1 cellular context compared by ENCODE assay signal in the genomic region with DNA sequence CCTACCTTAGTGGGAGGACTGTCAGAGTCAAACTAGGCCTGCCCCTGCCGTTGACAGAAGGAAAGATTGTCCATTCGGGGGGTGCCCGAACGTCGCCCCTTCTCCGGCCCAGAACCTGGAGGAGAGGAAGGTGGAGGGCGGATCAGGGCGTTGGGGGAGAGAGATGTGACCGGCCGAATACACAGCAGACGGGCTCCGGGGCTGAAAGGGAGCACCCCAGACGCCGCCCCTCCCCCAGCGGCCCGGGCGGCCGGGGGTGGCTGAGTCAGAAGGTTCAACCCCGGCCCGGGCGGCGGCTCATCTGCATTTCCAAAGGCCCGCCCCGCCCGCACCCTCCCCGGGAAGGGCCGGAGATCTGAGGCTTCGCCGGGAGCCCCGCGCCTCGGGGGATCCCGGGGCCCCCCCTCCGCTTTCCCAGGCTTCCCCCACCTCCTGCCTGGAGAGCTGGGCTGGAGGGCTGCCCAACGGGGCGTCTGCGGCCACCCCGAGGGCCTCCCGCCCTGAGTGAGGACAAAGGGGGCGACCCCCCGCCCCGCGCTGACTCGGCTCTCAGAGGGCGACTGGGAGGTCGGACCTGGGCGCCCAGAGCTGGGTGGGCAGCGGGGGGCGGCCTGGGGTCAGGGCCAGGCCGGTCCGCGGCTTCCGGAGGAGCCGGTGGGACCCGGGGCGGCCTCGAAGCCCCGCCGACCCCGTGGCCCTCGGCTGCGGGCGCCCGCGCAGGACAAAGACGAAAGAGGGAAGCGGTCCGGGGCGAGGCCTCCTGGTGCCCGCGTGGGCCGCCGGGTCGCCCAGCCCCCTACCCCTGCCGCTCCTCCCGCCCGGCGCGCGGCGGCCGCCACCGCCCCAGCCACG.
TF ChIP-seq lines count a peak whose summit lies in the region.

No MANE protein-coding gene starts in this region.

TF ChIP-seq in HepG2, 621 proteins besides CTCF, POLR2A, EP300 and RAD21 (continued from another document and continues in another):
- TF ChIP-seq TFDP1 (CRISPR knock-in tag; IDR thresholded peaks at IDR 0.05; ENCODE audit: borderline replicate concordance) = peak; percentile 18; the same call in 1 of the 2 replicates
- no peak for TF ChIP-seq ZNF543 (CRISPR knock-in tag; IDR thresholded peaks at IDR 0.05)
- TF ChIP-seq ZKSCAN5 (CRISPR knock-in tag; IDR thresholded peaks at IDR 0.05) = no peak
- TF ChIP-seq GABPB1 (CRISPR knock-in tag; IDR thresholded peaks at IDR 0.05) = peak; percentile 71
- peak; percentile 38; the same call in 1 of the 2 replicates for TF ChIP-seq ZNF790 (CRISPR knock-in tag; IDR thresholded peaks at IDR 0.05; ENCODE audit: borderline replicate concordance)
- TF ChIP-seq HDAC1 (CRISPR knock-in tag; IDR thresholded peaks at IDR 0.05) = peak; percentile 21; the same call in 1 of the 2 replicates
- TF ChIP-seq NBN (conservative IDR thresholded peaks at IDR 0.05) = no peak
- TF ChIP-seq, protein P1, sequence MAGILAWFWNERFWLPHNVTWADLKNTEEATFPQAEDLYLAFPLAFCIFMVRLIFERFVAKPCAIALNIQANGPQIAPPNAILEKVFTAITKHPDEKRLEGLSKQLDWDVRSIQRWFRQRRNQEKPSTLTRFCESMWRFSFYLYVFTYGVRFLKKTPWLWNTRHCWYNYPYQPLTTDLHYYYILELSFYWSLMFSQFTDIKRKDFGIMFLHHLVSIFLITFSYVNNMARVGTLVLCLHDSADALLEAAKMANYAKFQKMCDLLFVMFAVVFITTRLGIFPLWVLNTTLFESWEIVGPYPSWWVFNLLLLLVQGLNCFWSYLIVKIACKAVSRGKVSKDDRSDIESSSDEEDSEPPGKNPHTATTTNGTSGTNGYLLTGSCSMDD (CRISPR knock-in tag; IDR thresholded peaks at IDR 0.05) = no peak
- TF ChIP-seq, protein P2, sequence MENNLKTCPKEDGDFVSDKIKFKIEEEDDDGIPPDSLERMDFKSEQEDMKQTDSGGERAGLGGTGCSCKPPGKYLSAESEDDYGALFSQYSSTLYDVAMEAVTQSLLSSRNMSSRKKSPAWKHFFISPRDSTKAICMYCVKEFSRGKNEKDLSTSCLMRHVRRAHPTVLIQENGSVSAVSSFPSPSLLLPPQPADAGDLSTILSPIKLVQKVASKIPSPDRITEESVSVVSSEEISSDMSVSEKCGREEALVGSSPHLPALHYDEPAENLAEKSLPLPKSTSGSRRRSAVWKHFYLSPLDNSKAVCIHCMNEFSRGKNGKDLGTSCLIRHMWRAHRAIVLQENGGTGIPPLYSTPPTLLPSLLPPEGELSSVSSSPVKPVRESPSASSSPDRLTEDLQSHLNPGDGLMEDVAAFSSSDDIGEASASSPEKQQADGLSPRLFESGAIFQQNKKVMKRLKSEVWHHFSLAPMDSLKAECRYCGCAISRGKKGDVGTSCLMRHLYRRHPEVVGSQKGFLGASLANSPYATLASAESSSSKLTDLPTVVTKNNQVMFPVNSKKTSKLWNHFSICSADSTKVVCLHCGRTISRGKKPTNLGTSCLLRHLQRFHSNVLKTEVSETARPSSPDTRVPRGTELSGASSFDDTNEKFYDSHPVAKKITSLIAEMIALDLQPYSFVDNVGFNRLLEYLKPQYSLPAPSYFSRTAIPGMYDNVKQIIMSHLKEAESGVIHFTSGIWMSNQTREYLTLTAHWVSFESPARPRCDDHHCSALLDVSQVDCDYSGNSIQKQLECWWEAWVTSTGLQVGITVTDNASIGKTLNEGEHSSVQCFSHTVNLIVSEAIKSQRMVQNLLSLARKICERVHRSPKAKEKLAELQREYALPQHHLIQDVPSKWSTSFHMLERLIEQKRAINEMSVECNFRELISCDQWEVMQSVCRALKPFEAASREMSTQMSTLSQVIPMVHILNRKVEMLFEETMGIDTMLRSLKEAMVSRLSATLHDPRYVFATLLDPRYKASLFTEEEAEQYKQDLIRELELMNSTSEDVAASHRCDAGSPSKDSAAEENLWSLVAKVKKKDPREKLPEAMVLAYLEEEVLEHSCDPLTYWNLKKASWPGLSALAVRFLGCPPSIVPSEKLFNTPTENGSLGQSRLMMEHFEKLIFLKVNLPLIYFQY (CRISPR knock-in tag; IDR thresholded peaks at IDR 0.05; ENCODE audit: borderline replicate concordance) = no peak
- TF ChIP-seq ARNT2 (CRISPR knock-in tag; IDR thresholded peaks at IDR 0.05; ENCODE audit: low read depth) = no peak
- peak; percentile 8; the same call in 1 of the 2 replicates for TF ChIP-seq MXD1 (CRISPR knock-in tag; IDR thresholded peaks at IDR 0.05)
- TF ChIP-seq, protein P3, sequence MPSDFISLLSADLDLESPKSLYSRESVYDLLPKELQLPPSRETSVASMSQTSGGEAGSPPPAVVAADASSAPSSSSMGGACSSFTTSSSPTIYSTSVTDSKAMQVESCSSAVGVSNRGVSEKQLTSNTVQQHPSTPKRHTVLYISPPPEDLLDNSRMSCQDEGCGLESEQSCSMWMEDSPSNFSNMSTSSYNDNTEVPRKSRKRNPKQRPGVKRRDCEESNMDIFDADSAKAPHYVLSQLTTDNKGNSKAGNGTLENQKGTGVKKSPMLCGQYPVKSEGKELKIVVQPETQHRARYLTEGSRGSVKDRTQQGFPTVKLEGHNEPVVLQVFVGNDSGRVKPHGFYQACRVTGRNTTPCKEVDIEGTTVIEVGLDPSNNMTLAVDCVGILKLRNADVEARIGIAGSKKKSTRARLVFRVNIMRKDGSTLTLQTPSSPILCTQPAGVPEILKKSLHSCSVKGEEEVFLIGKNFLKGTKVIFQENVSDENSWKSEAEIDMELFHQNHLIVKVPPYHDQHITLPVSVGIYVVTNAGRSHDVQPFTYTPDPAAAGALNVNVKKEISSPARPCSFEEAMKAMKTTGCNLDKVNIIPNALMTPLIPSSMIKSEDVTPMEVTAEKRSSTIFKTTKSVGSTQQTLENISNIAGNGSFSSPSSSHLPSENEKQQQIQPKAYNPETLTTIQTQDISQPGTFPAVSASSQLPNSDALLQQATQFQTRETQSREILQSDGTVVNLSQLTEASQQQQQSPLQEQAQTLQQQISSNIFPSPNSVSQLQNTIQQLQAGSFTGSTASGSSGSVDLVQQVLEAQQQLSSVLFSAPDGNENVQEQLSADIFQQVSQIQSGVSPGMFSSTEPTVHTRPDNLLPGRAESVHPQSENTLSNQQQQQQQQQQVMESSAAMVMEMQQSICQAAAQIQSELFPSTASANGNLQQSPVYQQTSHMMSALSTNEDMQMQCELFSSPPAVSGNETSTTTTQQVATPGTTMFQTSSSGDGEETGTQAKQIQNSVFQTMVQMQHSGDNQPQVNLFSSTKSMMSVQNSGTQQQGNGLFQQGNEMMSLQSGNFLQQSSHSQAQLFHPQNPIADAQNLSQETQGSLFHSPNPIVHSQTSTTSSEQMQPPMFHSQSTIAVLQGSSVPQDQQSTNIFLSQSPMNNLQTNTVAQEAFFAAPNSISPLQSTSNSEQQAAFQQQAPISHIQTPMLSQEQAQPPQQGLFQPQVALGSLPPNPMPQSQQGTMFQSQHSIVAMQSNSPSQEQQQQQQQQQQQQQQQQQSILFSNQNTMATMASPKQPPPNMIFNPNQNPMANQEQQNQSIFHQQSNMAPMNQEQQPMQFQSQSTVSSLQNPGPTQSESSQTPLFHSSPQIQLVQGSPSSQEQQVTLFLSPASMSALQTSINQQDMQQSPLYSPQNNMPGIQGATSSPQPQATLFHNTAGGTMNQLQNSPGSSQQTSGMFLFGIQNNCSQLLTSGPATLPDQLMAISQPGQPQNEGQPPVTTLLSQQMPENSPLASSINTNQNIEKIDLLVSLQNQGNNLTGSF (CRISPR knock-in tag; IDR thresholded peaks at IDR 0.05) = 0 out of 2 replicates have a peak, but pooled peaks have one; percentile 31
- TF ChIP-seq RBAK (CRISPR knock-in tag; IDR thresholded peaks at IDR 0.05) = no peak
- TF ChIP-seq WIZ (CRISPR knock-in tag; IDR thresholded peaks at IDR 0.05) = no peak
- 0 out of 2 replicates have a peak, but pooled peaks have one; percentile 28 for TF ChIP-seq TBX2 (CRISPR knock-in tag; IDR thresholded peaks at IDR 0.05; ENCODE audit: borderline replicate concordance)
- no peak for TF ChIP-seq LCORL (IDR thresholded peaks at IDR 0.05)
- peak; percentile 47 for TF ChIP-seq LCORL (CRISPR knock-in tag; IDR thresholded peaks at IDR 0.05)
- no peak for TF ChIP-seq NR1H2 (CRISPR knock-in tag; IDR thresholded peaks at IDR 0.05; ENCODE audit: borderline replicate concordance, low read depth)
- TF ChIP-seq TCF12 (IDR thresholded peaks at IDR 0.05) = no peak
- TF ChIP-seq TCF12 (CRISPR knock-in tag; IDR thresholded peaks at IDR 0.05) = peak; percentile 61; the same call in 1 of the 2 replicates
- TF ChIP-seq ZNF788 (CRISPR knock-in tag; IDR thresholded peaks at IDR 0.05; ENCODE audit: borderline replicate concordance) = peak; percentile 67; the same call in 1 of the 2 replicates
- no peak for TF ChIP-seq ZFP36 (IDR thresholded peaks at IDR 0.05; ENCODE audit: borderline replicate concordance, low read depth, low read length, partially characterized antibody)
- TF ChIP-seq ZNF607 (CRISPR knock-in tag; IDR thresholded peaks at IDR 0.05; ENCODE audit: borderline replicate concordance) = peak; percentile 36; the same call in 1 of the 2 replicates
- TF ChIP-seq KLF11 (CRISPR knock-in tag; IDR thresholded peaks at IDR 0.05) = no peak
- TF ChIP-seq ZNF160 (CRISPR knock-in tag; IDR thresholded peaks at IDR 0.05) = 0 out of 2 replicates have a peak, but pooled peaks have one; percentile 38
- TF ChIP-seq MLXIP (CRISPR knock-in tag; IDR thresholded peaks at IDR 0.05; ENCODE audit: borderline replicate concordance) = 0 out of 2 replicates have a peak, but pooled peaks have one; percentile 17
- peak; percentile 41; the same call in 1 of the 2 replicates for TF ChIP-seq ERF (CRISPR knock-in tag; IDR thresholded peaks at IDR 0.05)
- TF ChIP-seq ZNF746 (CRISPR knock-in tag; IDR thresholded peaks at IDR 0.05) = peak; percentile 83
- TF ChIP-seq ZNF891 (CRISPR knock-in tag; IDR thresholded peaks at IDR 0.05) = no peak
- TF ChIP-seq, protein P4, sequence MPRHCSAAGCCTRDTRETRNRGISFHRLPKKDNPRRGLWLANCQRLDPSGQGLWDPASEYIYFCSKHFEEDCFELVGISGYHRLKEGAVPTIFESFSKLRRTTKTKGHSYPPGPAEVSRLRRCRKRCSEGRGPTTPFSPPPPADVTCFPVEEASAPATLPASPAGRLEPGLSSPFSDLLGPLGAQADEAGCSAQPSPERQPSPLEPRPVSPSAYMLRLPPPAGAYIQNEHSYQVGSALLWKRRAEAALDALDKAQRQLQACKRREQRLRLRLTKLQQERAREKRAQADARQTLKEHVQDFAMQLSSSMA (CRISPR knock-in tag; IDR thresholded peaks at IDR 0.05) = 0 out of 2 replicates have a peak, but pooled peaks have one; percentile 60
- TF ChIP-seq TERF1 (CRISPR knock-in tag; IDR thresholded peaks at IDR 0.05) = no peak
- 0 out of 2 replicates have a peak, but pooled peaks have one; percentile 20 for TF ChIP-seq ZNF564 (CRISPR knock-in tag; IDR thresholded peaks at IDR 0.05)
- TF ChIP-seq PPARG (CRISPR knock-in tag; conservative IDR thresholded peaks at IDR 0.05) = peak; percentile 37; the same call in 1 of the 2 replicates
- TF ChIP-seq, protein P5, sequence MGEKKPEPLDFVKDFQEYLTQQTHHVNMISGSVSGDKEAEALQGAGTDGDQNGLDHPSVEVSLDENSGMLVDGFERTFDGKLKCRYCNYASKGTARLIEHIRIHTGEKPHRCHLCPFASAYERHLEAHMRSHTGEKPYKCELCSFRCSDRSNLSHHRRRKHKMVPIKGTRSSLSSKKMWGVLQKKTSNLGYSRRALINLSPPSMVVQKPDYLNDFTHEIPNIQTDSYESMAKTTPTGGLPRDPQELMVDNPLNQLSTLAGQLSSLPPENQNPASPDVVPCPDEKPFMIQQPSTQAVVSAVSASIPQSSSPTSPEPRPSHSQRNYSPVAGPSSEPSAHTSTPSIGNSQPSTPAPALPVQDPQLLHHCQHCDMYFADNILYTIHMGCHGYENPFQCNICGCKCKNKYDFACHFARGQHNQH (CRISPR knock-in tag; IDR thresholded peaks at IDR 0.05) = peak; percentile 42; the same call in 1 of the 2 replicates
- TF ChIP-seq AHR (CRISPR knock-in tag; IDR thresholded peaks at IDR 0.05) = no peak
